34 cellular contexts compared by ENCODE assay signal in the genomic region with DNA sequence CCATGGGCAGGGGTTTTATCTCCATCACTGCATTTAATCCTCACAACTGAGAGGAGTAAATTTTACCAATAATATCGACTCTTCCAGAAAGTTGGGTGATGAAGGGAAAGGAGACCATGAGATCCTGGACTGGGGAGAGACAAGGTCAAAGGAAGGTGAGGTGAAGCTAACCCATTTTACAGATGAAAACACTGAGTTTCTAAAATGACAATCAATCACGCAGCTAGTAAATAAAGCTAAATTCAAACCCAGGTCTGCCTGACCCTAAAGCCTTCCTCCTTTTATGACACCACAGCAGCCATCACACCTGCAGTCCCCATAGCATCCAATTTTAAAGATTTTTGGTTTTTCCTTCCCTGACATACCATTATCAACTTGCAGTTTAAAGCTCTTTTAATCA.
"Had no signal": no experiment of that assay in that cellular context is flagged by ENCODE, and none has a peak within 500 bp of the region (broad histone marks: within the 10 kb centered on the region; RNA-seq: fewer than 3 reads in every experiment).

No MANE protein-coding gene starts in this region.

- H3K4me1 ChIP-seq: adrenal gland had no signal

- ATAC-seq: activated CD8-positive, alpha-beta T cell treated with anti-CD3 and anti-CD28 coated beads for 36 hours; activated naive CD4-positive, alpha-beta T cell treated with anti-CD3 and anti-CD28 coated beads, Interleukin-2, amount 50 U/mL, for 72 hours; activated T-cell treated with anti-CD3 and anti-CD28 coated beads, Interleukin-2, amount 50 U/mL, for 4 hours; activated T-cell treated with anti-CD3 and anti-CD28 coated beads, Interleukin-2, amount 50 U/mL, for 72 hours; activated T-helper 17 cell treated with anti-CD3 and anti-CD28 coated beads, Interleukin-2, amount 50 U/mL, for 72 hours had no signal

- H3K9me3 ChIP-seq: adrenal gland had no signal

- H3K27ac Mint-ChIP-seq: activated B cell treated with CpG ODN at 0.5 μM for 24 hours; activated CD4-positive, alpha-beta memory T cell treated with anti-CD3 and anti-CD28 coated beads for 36 hours; activated CD4-positive, alpha-beta T cell treated with anti-CD3 and anti-CD28 coated beads, Interleukin-2, amount 10 ng/mL, durations not matched to agents 7 days and 5 days; activated CD8-positive, alpha-beta T cell treated with anti-CD3 and anti-CD28 coated beads for 36 hours; activated naive CD4-positive, alpha-beta T cell treated with anti-CD3 and anti-CD28 coated beads for 36 hours; activated naive CD4-positive, alpha-beta T cell treated with anti-CD3 and anti-CD28 coated beads, Interleukin-2, amount 50 U/mL, for 72 hours; activated naive CD8-positive, alpha-beta T cell treated with anti-CD3 and anti-CD28 coated beads for 36 hours; activated T-helper 1 cell treated with anti-CD3 and anti-CD28 coated beads, Interleukin-12 subunit alpha, Interleukin-12 subunit beta, Interleukin-2, Interleukin-4 antibody, amounts not matched to agents 30 ng/mL and 10 ng/mL and 1 ng/mL, durations not matched to agents 14 hours and 24 hours and 36 hours; brain; T-helper 1 cell treated with Interleukin-12 subunit alpha and Interleukin-12 subunit beta and Interleukin-4 antibody, amounts not matched to agents 30 μg/mL and 1 μg/mL, for 36 hours; T-helper 2 cell treated with Interferon-gamma antibody and Interleukin-4, amounts not matched to agents 5 μg/mL and 100 μg/mL, for 36 hours had no signal

- H3K9me3 Mint-ChIP-seq: activated B cell treated with CpG ODN at 0.5 μM for 24 hours; activated CD4-positive, alpha-beta memory T cell treated with anti-CD3 and anti-CD28 coated beads for 36 hours; activated CD4-positive, alpha-beta T cell treated with anti-CD3 and anti-CD28 coated beads, Interleukin-2, amount 10 ng/mL, durations not matched to agents 7 days and 5 days; activated CD8-positive, alpha-beta T cell treated with anti-CD3 and anti-CD28 coated beads for 36 hours; activated naive CD4-positive, alpha-beta T cell treated with anti-CD3 and anti-CD28 coated beads for 36 hours; activated naive CD4-positive, alpha-beta T cell treated with anti-CD3 and anti-CD28 coated beads, Interleukin-2, amount 50 U/mL, for 72 hours; activated naive CD8-positive, alpha-beta T cell treated with anti-CD3 and anti-CD28 coated beads for 36 hours; activated T-cell treated with anti-CD3 and anti-CD28 coated beads, Interleukin-2, amount 50 U/mL, for 4 hours; activated T-cell treated with anti-CD3 and anti-CD28 coated beads, Interleukin-2, amount 50 U/mL, for 72 hours; activated T-helper 1 cell treated with anti-CD3 and anti-CD28 coated beads, Interleukin-12 subunit alpha, Interleukin-12 subunit beta, Interleukin-2, Interleukin-4 antibody, amounts not matched to agents 30 ng/mL and 10 ng/mL and 1 ng/mL, durations not matched to agents 14 hours and 24 hours and 36 hours; activated T-helper 17 cell treated with anti-CD3 and anti-CD28 coated beads, Interleukin-2, amount 50 U/mL, for 72 hours; central memory CD8-positive, alpha-beta T cell; T-helper 1 cell treated with Interleukin-12 subunit alpha and Interleukin-12 subunit beta and Interleukin-4 antibody, amounts not matched to agents 30 μg/mL and 1 μg/mL, for 36 hours; T-helper 2 cell treated with Interferon-gamma antibody and Interleukin-4, amounts not matched to agents 5 μg/mL and 100 μg/mL, for 36 hours had no signal

- H3K36me3 ChIP-seq: adrenal gland, cardiac muscle cell had no signal

- H3K27ac ChIP-seq: adrenal gland, cardiac muscle cell, VCaP had no signal

- H3K4me3 Mint-ChIP-seq: activated B cell treated with CpG ODN at 0.5 μM for 24 hours; activated CD4-positive, alpha-beta memory T cell treated with anti-CD3 and anti-CD28 coated beads for 36 hours; activated CD4-positive, alpha-beta T cell treated with anti-CD3 and anti-CD28 coated beads, Interleukin-2, amount 10 ng/mL, durations not matched to agents 7 days and 5 days; activated CD8-positive, alpha-beta T cell treated with anti-CD3 and anti-CD28 coated beads for 36 hours; activated naive CD4-positive, alpha-beta T cell treated with anti-CD3 and anti-CD28 coated beads for 36 hours; activated naive CD8-positive, alpha-beta T cell treated with anti-CD3 and anti-CD28 coated beads for 36 hours; activated T-cell treated with anti-CD3 and anti-CD28 coated beads, Interleukin-2, amount 50 U/mL, for 4 hours; activated T-helper 1 cell treated with anti-CD3 and anti-CD28 coated beads, Interleukin-12 subunit alpha, Interleukin-12 subunit beta, Interleukin-2, Interleukin-4 antibody, amounts not matched to agents 30 ng/mL and 10 ng/mL and 1 ng/mL, durations not matched to agents 14 hours and 24 hours and 36 hours; brain; central memory CD8-positive, alpha-beta T cell; T-helper 1 cell treated with Interleukin-12 subunit alpha and Interleukin-12 subunit beta and Interleukin-4 antibody, amounts not matched to agents 30 μg/mL and 1 μg/mL, for 36 hours; T-helper 2 cell treated with Interferon-gamma antibody and Interleukin-4, amounts not matched to agents 5 μg/mL and 100 μg/mL, for 36 hours had no signal

- DNase-seq: activated B cell treated with CpG ODN at 0.5 μM for 24 hours; activated CD4-positive, alpha-beta memory T cell treated with anti-CD3 and anti-CD28 coated beads for 36 hours; activated CD4-positive, alpha-beta T cell treated with anti-CD3 and anti-CD28 coated beads for 48 hours; activated CD4-positive, alpha-beta T cell treated with anti-CD3 and anti-CD28 coated beads, Interleukin-2, amount 10 ng/mL, durations not matched to agents 7 days and 5 days; activated CD4-positive, CD25-positive, alpha-beta regulatory T cell treated with anti-CD3 and anti-CD28 coated beads, Interleukin-2, amount 50 U/mL, for 72 hours; activated CD8-positive, alpha-beta memory T cell treated with anti-CD3 and anti-CD28 coated beads, Interleukin-2, amount 50 U/mL, for 4 hours; activated CD8-positive, alpha-beta T cell treated with anti-CD3 and anti-CD28 coated beads for 36 hours; activated effector memory CD4-positive, alpha-beta T cell treated with anti-CD3 and anti-CD28 coated beads, Interleukin-2, amount 50 U/mL, for 16 hours; activated gamma-delta T cell treated with Interleukin-2 at 50 U/mL for 16 hours; activated naive CD4-positive, alpha-beta T cell; activated naive CD4-positive, alpha-beta T cell treated with anti-CD3 and anti-CD28 coated beads for 36 hours; activated naive CD4-positive, alpha-beta T cell treated with anti-CD3 and anti-CD28 coated beads, Interleukin-2, amount 50 U/mL, for 16 hours; activated naive CD8-positive, alpha-beta T cell treated with anti-CD3 and anti-CD28 coated beads for 36 hours; activated T-cell treated with anti-CD3 and anti-CD28 coated beads for 4 hours; activated T-cell treated with anti-CD3 and anti-CD28 coated beads, Interleukin-2, amount 50 U/mL, for 1 hour; activated T-cell treated with anti-CD3 and anti-CD28 coated beads, Interleukin-2, amount 50 U/mL, for 4 hours; activated T-cell treated with anti-CD3 and anti-CD28 coated beads, Interleukin-2, amount 50 U/mL, for 72 hours; adrenal gland; amniotic stem cell; aorta; caudate nucleus; cerebellar nuclear complex; T-helper 1 cell; T-helper 2 cell; T-helper 9 cell had no signal

- H3K4me3 ChIP-seq: adrenal gland, cardiac muscle cell had no signal

- H3K4me1 Mint-ChIP-seq: activated B cell treated with CpG ODN at 0.5 μM for 24 hours; brain; central memory CD8-positive, alpha-beta T cell had no signal

- H3K36me3 Mint-ChIP-seq: activated CD4-positive, alpha-beta memory T cell treated with anti-CD3 and anti-CD28 coated beads for 36 hours; activated naive CD4-positive, alpha-beta T cell treated with anti-CD3 and anti-CD28 coated beads, Interleukin-2, amount 50 U/mL, for 72 hours; activated naive CD8-positive, alpha-beta T cell treated with anti-CD3 and anti-CD28 coated beads for 36 hours; brain had no signal
